ENCODE assay signal across 8 cellular contexts in genomic region chr16:3129137-3130131, GRCh38. TPM values are rescaled to one million over a fixed set of nuclear protein-coding genes. Genes with fewer than 3 reads are reported as not detected.
DNase-seq lines count a peak whose midpoint lies in the region; ATAC-seq and TF ChIP-seq lines count a peak whose summit lies in the region.

No MANE protein-coding gene starts in this region.

- BruUV-seq in OCI-LY7 (replicated peaks; lab: Mats Ljungman, UMichigan): no TSS peak

- ATAC-seq in naive thymus-derived CD4-positive, alpha-beta T cell: peak; percentile 91

- TF ChIP-seq CTCF in 22Rv1 (IDR thresholded peaks at IDR 0.05) (peak; percentile 98), GM13977 (IDR thresholded peaks at IDR 0.05; ENCODE audit: extremely low read depth, insufficient read depth, missing control alignments) (peak; percentile 81), OCI-LY7 (conservative IDR thresholded peaks at IDR 0.05; ENCODE audit: low read length) (peak; percentile 97), esophagus muscularis mucosa (IDR thresholded peaks at IDR 0.05) (peak; percentile 86 to 90 (median 89)), stomach (IDR thresholded peaks at IDR 0.05) (peak in 5 of 7 experiments; percentile 73 to 91 (median 80))

- WGBS in esophagus muscularis mucosa: 15% methylated on average over 28 of the region's 28 CpGs
- WGBS in stomach, 5 donors: 6 to 12% (median 9%) methylated on average over 28 of the region's 28 CpGs

- peaks cover 20% of the 10 kb centered on the region for H3K4me1 ChIP-seq in OCI-LY7 (ENCODE audit: insufficient read depth, low read length, poor library complexity, severe bottlenecking)
- H3K4me1 ChIP-seq in esophagus muscularis mucosa: peaks cover 38 to 55% (median 50%) of the 10 kb centered on the region in 4 donors
- peaks cover 27 to 36% of the 10 kb centered on the region in 2 donors for H3K4me1 ChIP-seq in naive thymus-derived CD4-positive, alpha-beta T cell (ENCODE audit: control insufficient read depth in 2 of 2, insufficient read depth in 2 of 2, low read length in 2 of 2)
- peaks cover 33 to 68% (median 55%) of the 10 kb centered on the region in 4 donors for H3K4me1 ChIP-seq in stomach

- H3K27ac Mint-ChIP-seq in IgD-negative memory B cell: peak overlapping the region; percentile 61 to 93 (median 93)
- H3K27ac Mint-ChIP-seq in naive thymus-derived CD4-positive, alpha-beta T cell: peak overlapping the region; percentile 38 to 96 (median 85)

- peaks cover 2% of the 10 kb centered on the region for H3K36me3 Mint-ChIP-seq in IgD-negative memory B cell
- H3K36me3 Mint-ChIP-seq in naive thymus-derived CD4-positive, alpha-beta T cell: peaks cover 0 to 26% (median 3%) of the 10 kb centered on the region in 5 donors

- DNase-seq in GM13977 (ENCODE audit: low spot score) (no peak), OCI-LY7 (ENCODE audit: low spot score) (peak; percentile 91), activated T-cell treated with anti-CD3 and anti-CD28 coated beads for 48 hours (ENCODE audit: low read depth) (peak; percentile 57), esophagus muscularis mucosa (ENCODE audit: extremely low spot score) (peak; percentile 94), stomach (peak; percentile 73)
- DNase-seq in naive thymus-derived CD4-positive, alpha-beta T cell: peak; percentile 53 to 92 (median 88)

- peak overlapping the region; percentile 77 for H3K4me2 ChIP-seq in OCI-LY7 (ENCODE audit: low read length)

- H3K4me3 ChIP-seq in OCI-LY7 (ENCODE audit: low read depth, low read length, poor library complexity, severe bottlenecking): peak overlapping the region; percentile 65
- H3K4me3 ChIP-seq in esophagus muscularis mucosa: peak overlapping the region; percentile 47 to 67 (median 52)
- peak overlapping the region; percentile 69 for H3K4me3 ChIP-seq in naive thymus-derived CD4-positive, alpha-beta T cell (ENCODE audit: low read length)
- H3K4me3 ChIP-seq in stomach: peak overlapping the region; percentile 43 to 61 (median 45)

- peak overlapping the region; percentile 59 for H3K27ac ChIP-seq in 22Rv1
- peak overlapping the region; percentile 57 for H3K27ac ChIP-seq in OCI-LY7 (ENCODE audit: low read depth, low read length, poor library complexity, severe bottlenecking)
- H3K27ac ChIP-seq in esophagus muscularis mucosa (replicated peaks in 1 of 4): peak overlapping the region; percentile 54 to 75 (median 68)
- peak overlapping the region; percentile 72 for H3K27ac ChIP-seq in naive thymus-derived CD4-positive, alpha-beta T cell (ENCODE audit: low read depth, low read length)
- H3K27ac ChIP-seq in stomach: peak overlapping the region; percentile 56 to 91 (median 76)

- CTCF ChIA-PET in OCI-LY7 (lab: Charles Lee; ENCODE audit: unreplicated experiment): interaction anchor here (0.5 to 2.0 kb wide), 6 partner anchors 27 to 107 kb away, joined by 3 to 11 read pairs (median 3); no protein-coding TSS in a partner anchor
- CTCF ChIA-PET in naive thymus-derived CD4-positive, alpha-beta T cell (lab: Charles Lee): interaction anchor here (0.6 to 11.8 kb wide), 35 partner anchors 9 to 376 kb away, joined by 3 to 244 read pairs (median 6); partner anchors contain the start of genes IL32, ZNF205 and ZSCAN10

- H3K9me2 ChIP-seq in OCI-LY7 (ENCODE audit: insufficient read depth, low read length): no peaks in the 10 kb centered on the region

- no peaks in the 10 kb centered on the region for H3K9me3 Mint-ChIP-seq in IgD-negative memory B cell
- no peaks in the 10 kb centered on the region for H3K9me3 Mint-ChIP-seq in naive thymus-derived CD4-positive, alpha-beta T cell

- POLR2A ChIA-PET in OCI-LY7 (lab: Charles Lee): interaction anchor here (0.5 to 1.3 kb wide), 3 partner anchors 32 to 54 kb away, joined by 3 to 4 read pairs (median 3); no protein-coding TSS in a partner anchor
- POLR2A ChIA-PET in naive thymus-derived CD4-positive, alpha-beta T cell (lab: Charles Lee): interaction anchor here (0.6 to 11.8 kb wide), 35 partner anchors 9 to 411 kb away, joined by 3 to 182 read pairs (median 5); partner anchors contain the start of genes HCFC1R1, IL32, THOC6 and ZSCAN10

- in situ Hi-C loops in GM13977 (cut with MboI; ENCODE audit: low pct_unique_long_range_greater_than_20kb, low sequenced_read_pairs, unreplicated experiment): no loop called here

- TF ChIP-seq POLR2A in esophagus muscularis mucosa (IDR thresholded peaks at IDR 0.05; ENCODE audit: low read depth): no peak
- TF ChIP-seq POLR2A in stomach (IDR thresholded peaks at IDR 0.05): no peak

- H3K27me3 Mint-ChIP-seq in IgD-negative memory B cell: no peaks in the 10 kb centered on the region
- H3K27me3 Mint-ChIP-seq in naive thymus-derived CD4-positive, alpha-beta T cell: no peaks in the 10 kb centered on the region

- intact Hi-C loops in OCI-LY7 (cut with micrococcal nuclease; ENCODE audit: unreplicated experiment) (loop anchor here (1.0 kb wide), 3 partner anchors 29 to 70 kb away; no protein-coding TSS in a partner anchor), esophagus muscularis mucosa (cut with DNase I) (loop anchor here (2.0 kb wide), 1 partner anchor 71 kb away; no protein-coding TSS in a partner anchor), stomach (cut with DNase I; ENCODE audit: low total_unique reads) (loop anchor here (5.0 kb wide), 1 partner anchor 72 kb away; no protein-coding TSS in a partner anchor)
- intact Hi-C loops in naive thymus-derived CD4-positive, alpha-beta T cell (cut with micrococcal nuclease): loop anchor here (1.0 to 10.0 kb wide), 9 partner anchors 23 to 355 kb away; partner anchors contain the start of gene ELOB (in 1 of the 2)

- H3K36me3 ChIP-seq in OCI-LY7 (ENCODE audit: insufficient read depth, low read length): peaks cover 53% of the 10 kb centered on the region
- peaks cover 0 to 20% (median 6%) of the 10 kb centered on the region in 4 donors for H3K36me3 ChIP-seq in esophagus muscularis mucosa
- peaks cover 0 to 3% (median 0%) of the 10 kb centered on the region in 3 experiments for H3K36me3 ChIP-seq in naive thymus-derived CD4-positive, alpha-beta T cell (ENCODE audit: control insufficient read depth in 2 of 3, insufficient read depth in 3 of 3, low read length in 3 of 3)
- H3K36me3 ChIP-seq in stomach: peaks cover 0 to 22% (median 15%) of the 10 kb centered on the region in 4 donors

- H2AFZ ChIP-seq in OCI-LY7 (ENCODE audit: low read length): peak overlapping the region; percentile 20; the same call in 1 of the 2 replicates

- 0 out of 2 replicates have a peak, but pooled peaks cover 9% of the 10 kb centered on the region for H4K20me1 ChIP-seq in OCI-LY7 (ENCODE audit: insufficient read depth, low read length)

- peaks cover 19 to 24% (median 24%) of the 10 kb centered on the region in 3 donors for H3K4me1 Mint-ChIP-seq in IgD-negative memory B cell
- H3K4me1 Mint-ChIP-seq in naive thymus-derived CD4-positive, alpha-beta T cell: peaks cover 22 to 67% (median 55%) of the 10 kb centered on the region in 7 donors

- peaks cover 25% of the 10 kb centered on the region for H3K79me2 ChIP-seq in OCI-LY7 (ENCODE audit: insufficient read depth, low read depth, low read length)

- TF ChIP-seq EP300 in esophagus muscularis mucosa (IDR thresholded peaks at IDR 0.05) (no peak), stomach (IDR thresholded peaks at IDR 0.05) (no peak)

- H3K4me3 Mint-ChIP-seq in IgD-negative memory B cell: peak overlapping the region; percentile 82 to 97 (median 92)
- H3K4me3 Mint-ChIP-seq in naive thymus-derived CD4-positive, alpha-beta T cell: peak overlapping the region; percentile 73 to 97 (median 93)

- no peaks in the 10 kb centered on the region for H3K27me3 ChIP-seq in esophagus muscularis mucosa
- H3K27me3 ChIP-seq in naive thymus-derived CD4-positive, alpha-beta T cell (ENCODE audit: control insufficient read depth in 2 of 2, insufficient read depth in 2 of 2, low read length in 2 of 2): no peaks in the 10 kb centered on the region
- no peaks in the 10 kb centered on the region for H3K27me3 ChIP-seq in stomach

- no peaks in the 10 kb centered on the region for H3K9me3 ChIP-seq in OCI-LY7 (ENCODE audit: low read length)
- no peaks in the 10 kb centered on the region for H3K9me3 ChIP-seq in esophagus muscularis mucosa
- H3K9me3 ChIP-seq in naive thymus-derived CD4-positive, alpha-beta T cell (ENCODE audit: control insufficient read depth in 2 of 3, low read length in 3 of 3): no peaks in the 10 kb centered on the region
- no peaks in the 10 kb centered on the region for H3K9me3 ChIP-seq in stomach

RNA-seq across cellular contexts. Expression of gene ZNF213, which starts 5.4 kb away (rescaled TPM):
- polyA plus RNA-seq in IgD-negative memory B cell (1.9 TPM), stomach (1 to 10 TPM; 5.8 to 6.7 (median 6.1) TPM)
- 3.4 and 4.8 TPM in 2 replicates for total RNA-seq in OCI-LY7 (2014; rRNA removed; shearing (Covaris generic))
- total RNA-seq in OCI-LY7 (2022) (8.5 and 9.1 TPM in 2 replicates), esophagus muscularis mucosa (10 to 100 TPM in 3 of 4 donors, 1 to 10 TPM in 1; 8.4 to 18.3 (median 13.5) TPM), stomach (10 to 100 TPM in 3 of 5 donors, 1 to 10 TPM in 2; 1.3 to 87.8 (median 20.0) TPM)
- 10 to 100 TPM in 3 of 5 experiments, 1 to 10 TPM in 2; 3.8 to 14.0 (median 11.8) TPM for total RNA-seq in naive thymus-derived CD4-positive, alpha-beta T cell
- polyA plus RNA-seq in naive thymus-derived CD4-positive, alpha-beta T cell: 1 to 10 TPM; 1.7 to 3.4 TPM

RNA-seq across cellular contexts. Expression of gene ZNF205, which starts 17.0 kb away (rescaled TPM):
- not detected for polyA plus RNA-seq in IgD-negative memory B cell
- 0.67 and 1.2 TPM in 2 replicates for total RNA-seq in OCI-LY7 (2014; rRNA removed; shearing (Covaris generic))
- 0.30 TPM in 1 of 2 replicates, not detected in the other for total RNA-seq in OCI-LY7 (2022)
- total RNA-seq in esophagus muscularis mucosa: 10 to 100 TPM; 10.6 to 25.0 (median 17.1) TPM
- under 1 TPM in 1 of 5 experiments, not detected in 4; 0.29 TPM for total RNA-seq in naive thymus-derived CD4-positive, alpha-beta T cell
- under 1 TPM in 1 of 2 donors, not detected in 1; 0.09 TPM for polyA plus RNA-seq in naive thymus-derived CD4-positive, alpha-beta T cell
- total RNA-seq in stomach: 10 to 100 TPM in 1 of 5 donors, 1 to 10 TPM in 3, under 1 TPM in 1; 0.87 to 21.9 (median 5.5) TPM
- 10 to 100 TPM; 16.6 to 27.5 (median 20.9) TPM for polyA plus RNA-seq in stomach

RNA-seq across cellular contexts. Expression of gene ZSCAN10, which starts 30.3 kb away (rescaled TPM):
- polyA plus RNA-seq in IgD-negative memory B cell (not detected), stomach (not detected)
- total RNA-seq in OCI-LY7 (2014; rRNA removed; shearing (Covaris generic)): 0.09 TPM in 1 of 2 replicates, not detected in the other
- total RNA-seq in OCI-LY7 (2022) (0.49 and 0.72 TPM in 2 replicates), esophagus muscularis mucosa (not detected), stomach (not detected)
- under 1 TPM in 3 of 5 experiments, not detected in 2; 0.22 to 0.61 (median 0.29) TPM for total RNA-seq in naive thymus-derived CD4-positive, alpha-beta T cell
- under 1 TPM in 1 of 2 donors, not detected in 1; 0.35 TPM for polyA plus RNA-seq in naive thymus-derived CD4-positive, alpha-beta T cell

RNA-seq across cellular contexts. Expression of gene OR1F1, which starts 58.6 kb away (rescaled TPM):
- polyA plus RNA-seq in IgD-negative memory B cell (not detected), stomach (not detected)
- not detected in 2 replicates for total RNA-seq in OCI-LY7 (2014; rRNA removed; shearing (Covaris generic))
- total RNA-seq in OCI-LY7 (2022) (not detected in 2 replicates), esophagus muscularis mucosa (not detected), stomach (not detected)
- total RNA-seq in naive thymus-derived CD4-positive, alpha-beta T cell: under 1 TPM in 2 of 5 experiments, not detected in 3; 0.38 to 0.41 TPM
- polyA plus RNA-seq in naive thymus-derived CD4-positive, alpha-beta T cell: under 1 TPM in 1 of 2 donors, not detected in 1; 0.35 TPM
